In genomic region chr10:70296406-70296899, GRCh38 we compare ENCODE assay signal across 9 cellular contexts. TPM values are rescaled to one million over a fixed set of nuclear protein-coding genes. Genes with fewer than 3 reads are reported as not detected.
DNase-seq lines count a peak whose midpoint lies in the region; ATAC-seq, FAIRE-seq and TF ChIP-seq lines count a peak whose summit lies in the region.
"Had no signal": no experiment of that assay in that cellular context is flagged by ENCODE, and none has a peak within 500 bp of the region (broad histone marks: within the 10 kb centered on the region; RNA-seq: fewer than 3 reads in every experiment).

No MANE protein-coding gene starts in this region.

- H3K4me1 ChIP-seq in PC-9 (replicated peaks; ENCODE audit: insufficient read depth) (peaks cover 11% of the 10 kb centered on the region), pancreas (peaks cover 0 to 7% (median 0%) of the 10 kb centered on the region in 3 donors)

- 30 to 40% methylated on average over 12 of the region's 12 CpGs for WGBS in pancreas, 2 donors

- POLR2A ChIA-PET in PC-9 (lab: Charles Lee; ENCODE audit: unreplicated experiment) = interaction anchor here (0.7 kb wide), 1 partner anchor 213 kb away, joined by 3 read pairs; no protein-coding TSS in a partner anchor

- H3K27ac Mint-ChIP-seq in type B pancreatic cell = no peak overlapping the region

- H3K4me3 Mint-ChIP-seq in type B pancreatic cell = no peak overlapping the region

- no peaks in the 10 kb centered on the region for H3K79me2 ChIP-seq in PC-9 (ENCODE audit: low read depth)

- H2AFZ ChIP-seq in PC-9 = no peak overlapping the region

- DNase-seq in DMS53 (lab: John Stamatoyannopoulos, UW) (peak; percentile 94), PC-9 (peak; percentile 60 to 79), fibroblast of gingiva (ENCODE audit: low read depth) (peak; percentile 93), pancreas (peak; percentile 82 to 95 (median 92)), type B pancreatic cell (ENCODE audit: extremely low spot score, unreplicated experiment) (no peak)
- DNase-seq in stimulated activated CD4-positive, alpha-beta T cell treated with anti-CD3 and anti-CD28 coated beads, Interleukin-15, amount 100 ng/mL, for 24 hours = no peak

- H3K27ac ChIP-seq in PC-9 (no peak overlapping the region), pancreas (peak overlapping the region in 3 of 4 donors; percentile 51 to 74 (median 57))

- peak overlapping the region; percentile 16; the same call in 1 of the 2 replicates for H3K4me2 ChIP-seq in PC-9

- FAIRE-seq in pancreas (lab: Jason Lieb, UNC) = no peak
- FAIRE-seq: GM18507 had no signal

- no peaks in the 10 kb centered on the region for H3K27me3 Mint-ChIP-seq in type B pancreatic cell

- TF ChIP-seq CTCF in PC-9 (conservative IDR thresholded peaks at IDR 0.05) (no peak), pancreas (IDR thresholded peaks at IDR 0.05) (no peak), type B pancreatic cell (conservative IDR thresholded peaks at IDR 0.05) (no peak)

- H3K36me3 ChIP-seq in PC-9 (ENCODE audit: low read depth) (no peaks in the 10 kb centered on the region), pancreas (no peaks in the 10 kb centered on the region)

- H3K9me3 Mint-ChIP-seq in type B pancreatic cell = no peaks in the 10 kb centered on the region

- BruUV-seq in PC-9 (replicated peaks; lab: Mats Ljungman, UMichigan) = no TSS peak

- intact Hi-C loops in PC-9 (cut with micrococcal nuclease; ENCODE audit: unreplicated experiment) = no loop called here
- intact Hi-C loops in pancreas (cut with DNase I) = no loop called here

- no peaks in the 10 kb centered on the region for H3K4me1 Mint-ChIP-seq in type B pancreatic cell (ENCODE audit: unreplicated experiment)

- no peak overlapping the region for H3K4me3 ChIP-seq in PC-9
- H3K4me3 ChIP-seq in pancreas = no peak overlapping the region

- peaks cover 8% of the 10 kb centered on the region; the same call in 1 of the 2 replicates for H3F3A ChIP-seq in PC-9 (ENCODE audit: insufficient read depth, low read depth)

- no peaks in the 10 kb centered on the region for H3K9me3 ChIP-seq in PC-9 (ENCODE audit: insufficient read depth, low read depth)
- H3K9me3 ChIP-seq in pancreas = no peaks in the 10 kb centered on the region

- H4K20me1 ChIP-seq in PC-9 (ENCODE audit: insufficient read depth) = no peaks in the 10 kb centered on the region

- H3K9me2 ChIP-seq in PC-9 (ENCODE audit: insufficient read depth) = no peaks in the 10 kb centered on the region

- CTCF ChIA-PET in PC-9 (lab: Charles Lee) = no interaction called here

- ATAC-seq in pancreas (peak; percentile 97 to 100 (median 99)), HG02973 (IDR thresholded peaks at IDR 0.05; ENCODE audit: unreplicated experiment) (no peak), GM21786 (IDR thresholded peaks at IDR 0.05; ENCODE audit: unreplicated experiment) (no peak)

- H3K27me3 ChIP-seq in PC-9 (ENCODE audit: insufficient read depth, low read depth) (no peaks in the 10 kb centered on the region), pancreas (no peaks in the 10 kb centered on the region)

- no peaks in the 10 kb centered on the region for H3K36me3 Mint-ChIP-seq in type B pancreatic cell

RNA-seq across cellular contexts. Expression of gene NPFFR1, which starts 12.6 kb away (rescaled TPM):
- 0.05 and 0.09 TPM in 2 replicates for total RNA-seq in PC-9 (2021)
- total RNA-seq in pancreas = under 1 TPM in 3 of 6 donors, not detected in 3; under 0.01 to 0.03 (median 0.03) TPM
- under 1 TPM in 1 of 2 donors, not detected in 1; 0.02 TPM for polyA plus RNA-seq in pancreas
- total RNA-seq in type B pancreatic cell (ENCODE audit: low replicate concordance) = not detected in 2 replicates

Comparison
In these comparisons a context has a peak if more than half of its experiments do, and no peak if none do; other contexts are left out.
1. DNase-seq: peak in DMS53 (single experiment), PC-9 (2 of 2), fibroblast of gingiva (single experiment) and pancreas (6 of 6); none in stimulated activated CD4-positive, alpha-beta T cell treated with anti-CD3 and anti-CD28 coated beads, Interleukin-15, amount 100 ng/mL, for 24 hours (single experiment) and type B pancreatic cell (single experiment).
2. ATAC-seq: peak in pancreas (4 of 4); none in HG02973 (single experiment) and GM21786 (single experiment).